In the genomic region with DNA sequence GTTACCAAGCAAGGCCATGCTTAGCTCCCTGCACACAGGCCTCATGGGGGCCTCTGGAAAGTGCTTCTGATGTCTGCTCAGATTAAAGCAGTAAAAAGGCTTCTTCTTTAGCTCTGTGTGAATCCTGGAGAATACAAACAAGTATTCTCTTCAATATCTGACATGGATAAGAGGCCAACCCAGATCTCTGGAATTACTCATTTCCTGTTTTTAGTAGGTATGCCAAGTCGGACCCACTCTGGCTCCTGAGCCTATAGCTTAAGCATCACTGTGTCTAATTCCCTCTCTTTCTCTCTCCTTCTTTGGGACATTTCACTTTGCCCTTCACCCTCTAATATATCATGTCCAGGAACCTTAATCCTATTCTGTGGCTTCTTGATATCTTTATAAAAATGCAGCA, we compare ENCODE assay signal across 24 cellular contexts.
"Had no signal": no experiment of that assay in that cellular context is flagged by ENCODE, and none has a peak within 500 bp of the region (broad histone marks: within the 10 kb centered on the region; RNA-seq: fewer than 3 reads in every experiment).

No MANE protein-coding gene starts in this region.

- H3K27me3 ChIP-seq: heart right ventricle, neutrophil, thyroid gland had no signal

- H3K4me1 ChIP-seq: gastroesophageal sphincter, thyroid gland had no signal

- H3K27ac Mint-ChIP-seq: activated B cell treated with CpG ODN at 0.5 μM for 24 hours; activated CD4-positive, alpha-beta T cell treated with anti-CD3 and anti-CD28 coated beads, Interleukin-2, amount 10 ng/mL, durations not matched to agents 24 days and 14 days; activated naive CD4-positive, alpha-beta T cell treated with anti-CD3 and anti-CD28 coated beads, Interleukin-2, amount 50 U/mL, for 72 hours; activated T-cell treated with anti-CD3 and anti-CD28 coated beads, Interleukin-2, amount 50 U/mL, for 72 hours; naive thymus-derived CD4-positive, alpha-beta T cell; stimulated activated effector memory CD8-positive, alpha-beta T cell treated with anti-CD3 and anti-CD28 coated beads, Interleukin-12 subunit alpha, Interleukin-12 subunit beta, amount 100 ng/mL, for 72 hours had no signal

- H3K4me1 Mint-ChIP-seq: activated B cell treated with CpG ODN at 0.5 μM for 24 hours; activated CD4-positive, alpha-beta T cell treated with anti-CD3 and anti-CD28 coated beads, Interleukin-2, amount 10 ng/mL, durations not matched to agents 24 days and 14 days; brain; naive thymus-derived CD4-positive, alpha-beta T cell; stimulated activated effector memory CD8-positive, alpha-beta T cell treated with anti-CD3 and anti-CD28 coated beads, Interleukin-12 subunit alpha, Interleukin-12 subunit beta, amount 100 ng/mL, for 72 hours had no signal

- FAIRE-seq: TTC549 had no signal

- H3K27ac ChIP-seq: coronary artery, gastroesophageal sphincter, heart right ventricle, neutrophil, thyroid gland had no signal

- H3K27me3 Mint-ChIP-seq: brain had no signal

- H3K9me3 ChIP-seq: gastroesophageal sphincter, heart right ventricle, mucosa of descending colon, neutrophil, thyroid gland had no signal

- H3K4me3 ChIP-seq: coronary artery, gastroesophageal sphincter, heart right ventricle, mucosa of descending colon, thyroid gland had no signal

- H3K4me3 Mint-ChIP-seq: activated B cell treated with CpG ODN at 0.5 μM for 24 hours; activated CD4-positive, alpha-beta T cell treated with anti-CD3 and anti-CD28 coated beads, Interleukin-2, amount 10 ng/mL, durations not matched to agents 24 days and 14 days; activated T-cell treated with anti-CD3 and anti-CD28 coated beads, Interleukin-2, amount 50 U/mL, for 72 hours; brain; naive thymus-derived CD4-positive, alpha-beta T cell; stimulated activated effector memory CD8-positive, alpha-beta T cell treated with anti-CD3 and anti-CD28 coated beads, Interleukin-12 subunit alpha, Interleukin-12 subunit beta, amount 100 ng/mL, for 72 hours had no signal

- DNase-seq: activated B cell treated with CpG ODN at 0.5 μM for 24 hours; activated CD4-positive, alpha-beta T cell treated with anti-CD3 and anti-CD28 coated beads, Interleukin-2, amount 10 ng/mL, durations not matched to agents 24 days and 14 days; activated CD8-positive, alpha-beta memory T cell treated with anti-CD3 and anti-CD28 coated beads, Interleukin-2, amount 50 U/mL, for 48 hours; activated gamma-delta T cell; activated T-cell treated with anti-CD3 and anti-CD28 coated beads, Interleukin-2, amount 50 U/mL, for 72 hours; central memory CD4-positive, alpha-beta T cell; effector CD8-positive, alpha-beta T cell; heart right ventricle; islet precursor cell; mammary epithelial cell; mucosa of descending colon; naive thymus-derived CD4-positive, alpha-beta T cell; stimulated activated CD4-positive, alpha-beta T cell treated with anti-CD3 and anti-CD28 coated beads, Interleukin-12 subunit alpha, Interleukin-12 subunit beta, amount 100 ng/mL, for 4 hours; stimulated activated CD4-positive, alpha-beta T cell treated with anti-CD3 and anti-CD28 coated beads, Interleukin-2, amount 100 ng/mL, for 24 hours; T-helper 2 cell; thyroid gland had no signal

- H3K9me3 Mint-ChIP-seq: activated B cell treated with CpG ODN at 0.5 μM for 24 hours; activated CD4-positive, alpha-beta T cell treated with anti-CD3 and anti-CD28 coated beads, Interleukin-2, amount 10 ng/mL, durations not matched to agents 24 days and 14 days; activated naive CD4-positive, alpha-beta T cell treated with anti-CD3 and anti-CD28 coated beads, Interleukin-2, amount 50 U/mL, for 72 hours; activated T-cell treated with anti-CD3 and anti-CD28 coated beads, Interleukin-2, amount 50 U/mL, for 72 hours; brain; naive thymus-derived CD4-positive, alpha-beta T cell; stimulated activated effector memory CD8-positive, alpha-beta T cell treated with anti-CD3 and anti-CD28 coated beads, Interleukin-12 subunit alpha, Interleukin-12 subunit beta, amount 100 ng/mL, for 72 hours had no signal

- H3K36me3 Mint-ChIP-seq: activated naive CD4-positive, alpha-beta T cell treated with anti-CD3 and anti-CD28 coated beads, Interleukin-2, amount 50 U/mL, for 72 hours; brain; naive thymus-derived CD4-positive, alpha-beta T cell; stimulated activated effector memory CD8-positive, alpha-beta T cell treated with anti-CD3 and anti-CD28 coated beads, Interleukin-12 subunit alpha, Interleukin-12 subunit beta, amount 100 ng/mL, for 72 hours had no signal

- ATAC-seq: activated naive CD4-positive, alpha-beta T cell treated with anti-CD3 and anti-CD28 coated beads, Interleukin-2, amount 50 U/mL, for 72 hours; activated T-cell treated with anti-CD3 and anti-CD28 coated beads, Interleukin-2, amount 50 U/mL, for 72 hours; gastroesophageal sphincter; heart right ventricle; left lobe of liver; mucosa of descending colon; naive thymus-derived CD4-positive, alpha-beta T cell; stimulated activated effector memory CD8-positive, alpha-beta T cell treated with anti-CD3 and anti-CD28 coated beads, Interleukin-12 subunit alpha, Interleukin-12 subunit beta, amount 100 ng/mL, for 72 hours had no signal

- H3K36me3 ChIP-seq: gastroesophageal sphincter, heart right ventricle, neutrophil, thyroid gland had no signal
